Comparison of ENCODE assay signal across 8 cellular contexts in the genomic region with DNA sequence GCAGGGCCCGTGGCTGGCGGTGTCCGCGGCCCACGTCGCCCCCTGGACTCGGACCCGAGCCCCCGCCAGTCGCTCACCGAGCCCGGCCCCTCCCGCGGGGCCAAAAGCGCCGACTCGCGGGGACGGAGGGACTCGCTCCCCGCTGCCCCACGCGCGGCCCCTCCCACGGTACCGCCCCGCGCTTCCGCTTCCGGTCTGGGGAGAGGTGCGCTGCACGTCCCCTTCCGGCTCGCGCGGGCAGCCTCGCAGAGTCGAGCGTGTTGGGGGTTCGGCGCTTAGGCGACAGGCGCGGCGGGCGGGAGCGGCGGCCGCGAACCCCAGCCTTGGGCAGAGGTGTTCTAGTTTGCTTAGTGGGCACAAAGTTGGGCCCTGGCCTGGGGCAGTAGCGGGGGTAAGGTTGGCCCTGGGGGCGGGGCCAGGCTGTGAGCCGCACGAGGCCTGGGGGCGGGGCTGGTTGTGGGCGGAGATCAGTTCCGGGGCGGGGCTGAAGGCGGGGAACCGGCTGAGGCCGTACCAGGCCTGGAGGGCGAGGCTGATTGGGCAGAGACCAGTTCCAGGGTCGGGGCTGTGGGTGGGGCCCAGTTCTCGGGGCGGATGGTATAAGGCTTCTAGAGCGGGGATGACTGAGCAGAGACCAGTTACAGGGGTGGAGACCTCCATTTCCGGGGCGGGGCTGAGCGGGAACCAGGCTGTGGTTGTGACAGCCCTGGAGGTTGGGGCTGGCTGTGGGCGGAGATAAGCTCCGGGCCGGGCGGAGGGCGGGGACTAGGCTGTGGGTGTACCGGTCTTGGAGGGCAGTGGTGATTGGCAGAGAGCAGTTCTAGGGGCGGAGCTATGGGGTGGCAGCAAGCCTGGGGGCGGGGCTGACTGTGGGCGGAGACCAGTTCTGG. TPM values are rescaled to one million over a fixed set of nuclear protein-coding genes. Genes with fewer than 3 reads are reported as not detected.
A peak's percentile ranks its signal among the peaks of the same experiment; 100 is the strongest.
DNase-seq lines count a peak whose midpoint lies in the region; ATAC-seq and TF ChIP-seq lines count a peak whose summit lies in the region.

TSS of gene MBD3L1 (plus strand) at position 246 of the 890 bp plus-strand sequence. CDS start 10,302 bp downstream, outside the sequence.
TSS of gene ZNF558 (minus strand) at position 173 of the 890 bp plus-strand sequence. CDS start 9,645 bp downstream, outside the sequence.

- H3K9me3 Mint-ChIP-seq in CD4-positive, alpha-beta T cell = no peaks in the 10 kb centered on the region
- H3K9me3 Mint-ChIP-seq in endothelial cell (ENCODE audit: unreplicated experiment) = peaks cover 42% of the 10 kb centered on the region

- DNase-seq in CD4-positive, alpha-beta T cell = peak; percentile 95 to 100 (median 99)
- DNase-seq in HT-29 (ENCODE audit: low spot score) (peak; percentile 90), NOMO-1 treated with dmso at 0.1 percent for 144 hours (lab: John Stamatoyannopoulos, UW; ENCODE audit: unreplicated experiment) (peak; percentile 94), endothelial cell (ENCODE audit: low spot score) (no peak), midbrain (lab: John Stamatoyannopoulos, UW) (peak; percentile 98)
- peak; percentile 99 for DNase-seq in activated CD8-positive, alpha-beta memory T cell treated with anti-CD3 and anti-CD28 coated beads, Interleukin-2, amount 50 U/mL, for 48 hours
- DNase-seq in stimulated activated CD8-positive, alpha-beta memory T cell treated with anti-CD3 and anti-CD28 coated beads, Interleukin-2, amount 100 ng/mL, for 1 hour (ENCODE audit: low read depth in 2 of 2) = peak; percentile 97 to 98

- peak; percentile 48 for TF ChIP-seq CTCF in CD4-positive, alpha-beta T cell (IDR thresholded peaks at IDR 0.05)
- TF ChIP-seq CTCF in endothelial cell (IDR thresholded peaks at IDR 0.05; ENCODE audit: unreplicated experiment) = no peak

- CTCF ChIA-PET in CD4-positive, alpha-beta T cell (lab: Charles Lee) = interaction anchor here (1.1 kb wide), 1 partner anchor 1195 kb away, joined by 4 read pairs; no protein-coding TSS in a partner anchor

- H3K4me3 Mint-ChIP-seq in CD4-positive, alpha-beta T cell = peak within 1 kb of the TSS; percentile 97
- H3K4me3 Mint-ChIP-seq in endothelial cell (ENCODE audit: unreplicated experiment) = peak within 1 kb of the TSS; percentile 15

- intact Hi-C loops in CD4-positive, alpha-beta T cell (cut with DNase I, micrococcal nuclease) = loop anchor here in 1 of 2 experiments (5.0 to 10.0 kb wide), 8 partner anchors 312 to 962 kb away; partner anchors contain the start of genes RAB11B, TIMM44, ZNF266 and ZNF317

- no peaks in the 10 kb centered on the region for H3K27me3 ChIP-seq in CD4-positive, alpha-beta T cell (ENCODE audit: control insufficient read depth, insufficient read depth, low read length)

- peaks cover 35% of the 10 kb centered on the region for H3K36me3 Mint-ChIP-seq in CD4-positive, alpha-beta T cell (ENCODE audit: low read depth)
- peaks cover 18% of the 10 kb centered on the region for H3K36me3 Mint-ChIP-seq in endothelial cell (ENCODE audit: low read depth, unreplicated experiment)

- H3K9me3 ChIP-seq in CD4-positive, alpha-beta T cell (ENCODE audit: control insufficient read depth, low read length) = no peaks in the 10 kb centered on the region

- peaks cover 31% of the 10 kb centered on the region for H3K4me1 Mint-ChIP-seq in CD4-positive, alpha-beta T cell (ENCODE audit: low read depth)
- H3K4me1 Mint-ChIP-seq in endothelial cell (ENCODE audit: unreplicated experiment) = no peaks in the 10 kb centered on the region

- peak within 1 kb of the TSS; percentile 95 for H3K27ac Mint-ChIP-seq in CD4-positive, alpha-beta T cell
- H3K27ac Mint-ChIP-seq in endothelial cell (ENCODE audit: unreplicated experiment) = no peak within 1 kb of the TSS

- H3K27me3 Mint-ChIP-seq in CD4-positive, alpha-beta T cell = no peaks in the 10 kb centered on the region
- peaks cover 7% of the 10 kb centered on the region for H3K27me3 Mint-ChIP-seq in endothelial cell (ENCODE audit: unreplicated experiment)

- ATAC-seq in CD4-positive, alpha-beta T cell (ENCODE audit: poor library complexity) = peak; percentile 88
- peak; percentile 74 for ATAC-seq in GM19467 (IDR thresholded peaks at IDR 0.05; ENCODE audit: unreplicated experiment)

- H3K27ac ChIP-seq in CD4-positive, alpha-beta T cell (ENCODE audit: low read depth, low read length) = peak within 1 kb of the TSS; percentile 92

- POLR2A ChIA-PET in CD4-positive, alpha-beta T cell (lab: Charles Lee) = interaction anchor here (0.6 to 1.4 kb wide), 4 partner anchors 8 to 640 kb away, joined by 3 to 4 read pairs (median 3); partner anchors contain the start of gene ZNF266

RNA-seq across cellular contexts. Expression of gene MBD3L1, which starts in this region (rescaled TPM):
- total RNA-seq in CD4-positive, alpha-beta T cell = not detected
- total RNA-seq in HT-29 (2014; rRNA removed; shearing (Covaris generic)) = not detected in 2 replicates
- total RNA-seq in endothelial cell (ENCODE audit: unreplicated experiment) = not detected

RNA-seq across cellular contexts. Expression of gene ZNF558, which starts in this region (rescaled TPM):
- total RNA-seq in CD4-positive, alpha-beta T cell = 10 to 100 TPM; 22.2 to 23.3 TPM
- total RNA-seq in HT-29 (2014; rRNA removed; shearing (Covaris generic)) = 9.4 and 14.8 TPM in 2 replicates
- not detected for total RNA-seq in endothelial cell (ENCODE audit: unreplicated experiment)

Comparison
In these comparisons a context has a peak if more than half of its experiments do, and no peak if none do; other contexts are left out.
1. RNA of gene ZNF558 (total RNA-seq): 22.2 to 23.3 TPM in CD4-positive, alpha-beta T cell and 9.4 to 14.8 TPM in HT-29; not detected in endothelial cell (single experiment); every median in the first group is over 10 times any median in the second.